ENCODE assay signal across 33 cellular contexts in the genomic region with DNA sequence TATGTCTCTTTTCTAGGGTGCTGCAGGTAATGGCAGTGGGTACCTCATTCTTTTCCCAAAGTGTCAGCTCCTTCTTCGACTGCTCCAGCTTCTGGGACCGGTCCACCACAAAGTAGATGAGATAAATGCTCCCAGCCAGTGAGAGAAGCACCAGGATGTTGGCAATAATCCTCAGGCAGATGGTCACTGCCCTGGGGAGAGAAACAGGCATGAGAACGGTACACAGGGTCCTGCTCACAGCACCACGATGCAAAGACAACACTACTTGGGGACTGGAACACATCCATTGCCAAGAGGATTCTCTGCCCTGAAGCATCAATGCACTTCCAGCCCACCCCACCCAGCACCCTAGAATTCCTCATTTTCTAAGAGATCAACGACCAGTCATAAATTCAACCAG. TPM values are rescaled to one million over a fixed set of nuclear protein-coding genes. Genes with fewer than 3 reads are reported as not detected.
"Had no signal": no experiment of that assay in that cellular context is flagged by ENCODE, and none has a peak within 500 bp of the region (broad histone marks: within the 10 kb centered on the region; RNA-seq: fewer than 3 reads in every experiment).

No MANE protein-coding gene starts in this region.

- H3K27me3 Mint-ChIP-seq: stimulated activated memory B cell treated with anti-CD40 and anti-IgM and Interleukin-4, amounts not matched to agents 10 μg/mL and 1 μg/mL and 100 μg/mL, for 72 hours; type B pancreatic cell had no signal

- H3K36me3 Mint-ChIP-seq: mesothelial cell of epicardium; naive B cell; natural killer cell treated with Interleukin-12 subunit alpha and Interleukin-12 subunit beta and Interleukin-15 and Interleukin-18, amount 100 ng/mL, for 72 hours; type B pancreatic cell had no signal

- H3K36me3 ChIP-seq: gastroesophageal sphincter, heart left ventricle, ovary, sigmoid colon, tibial artery had no signal

- H3K4me3 ChIP-seq: dorsolateral prefrontal cortex, gastroesophageal sphincter, heart left ventricle, hepatocyte, mucosa of descending colon, ovary, psoas muscle, sigmoid colon, testis, tibial artery had no signal

- H3K27ac ChIP-seq: epithelial cell of prostate, foreskin keratinocyte, gastroesophageal sphincter, heart left ventricle, hepatocyte, ovary, psoas muscle, sigmoid colon, testis, tibial artery had no signal

- H3K9me3 Mint-ChIP-seq: endodermal cell; mesothelial cell of epicardium; naive B cell; natural killer cell treated with Interleukin-12 subunit alpha and Interleukin-12 subunit beta and Interleukin-15 and Interleukin-18, amount 100 ng/mL, for 72 hours; neural crest cell; stimulated activated memory B cell treated with anti-CD40 and anti-IgM and Interleukin-4, amounts not matched to agents 10 μg/mL and 1 μg/mL and 100 μg/mL, for 72 hours; type B pancreatic cell had no signal

- H3K27ac Mint-ChIP-seq: endodermal cell; mesothelial cell of epicardium; natural killer cell treated with Interleukin-12 subunit alpha and Interleukin-12 subunit beta and Interleukin-15 and Interleukin-18, amount 100 ng/mL, for 72 hours; stimulated activated memory B cell treated with anti-CD40 and anti-IgM and Interleukin-4, amounts not matched to agents 10 μg/mL and 1 μg/mL and 100 μg/mL, for 72 hours; type B pancreatic cell had no signal

- H3K4me1 ChIP-seq: foreskin keratinocyte, gastroesophageal sphincter, heart left ventricle, psoas muscle, sigmoid colon, testis, tibial artery had no signal

- ATAC-seq: esophagus mucosa; foreskin keratinocyte; gastroesophageal sphincter; heart left ventricle; left lobe of liver; mucosa of descending colon; natural killer cell treated with Interleukin-12 subunit alpha and Interleukin-12 subunit beta and Interleukin-15 and Interleukin-18, amount 100 ng/mL, for 72 hours; psoas muscle; right cardiac atrium; stimulated activated memory B cell treated with anti-CD40 and anti-IgM and Interleukin-4, amounts not matched to agents 10 μg/mL and 1 μg/mL and 100 μg/mL, for 72 hours; stimulated activated naive CD8-positive, alpha-beta T cell treated with anti-CD3 and anti-CD28 coated beads, Interleukin-15, Interleukin-2, amounts not matched to agents 100 U/mL and 50 U/mL, for 24 hours had no signal

- H3K4me1 Mint-ChIP-seq: endodermal cell; naive B cell; neural crest cell; stimulated activated memory B cell treated with anti-CD40 and anti-IgM and Interleukin-4, amounts not matched to agents 10 μg/mL and 1 μg/mL and 100 μg/mL, for 72 hours had no signal

- H3K4me3 Mint-ChIP-seq: endodermal cell; mesothelial cell of epicardium; naive B cell; natural killer cell treated with Interleukin-12 subunit alpha and Interleukin-12 subunit beta and Interleukin-15 and Interleukin-18, amount 100 ng/mL, for 72 hours; neural crest cell; stimulated activated memory B cell treated with anti-CD40 and anti-IgM and Interleukin-4, amounts not matched to agents 10 μg/mL and 1 μg/mL and 100 μg/mL, for 72 hours; type B pancreatic cell had no signal

- H3K9me3 ChIP-seq: gastroesophageal sphincter, heart left ventricle, mucosa of descending colon, ovary, psoas muscle, sigmoid colon, testis, tibial artery had no signal

- DNase-seq: effector CD4-positive, alpha-beta T cell; endodermal cell; foreskin keratinocyte; heart left ventricle; kidney; mesenchymal stem cell; mucosa of descending colon; naive B cell; ovary; posterior cingulate gyrus; psoas muscle; right cardiac atrium; sigmoid colon; stimulated activated CD4-positive, alpha-beta T cell treated with anti-CD3 and anti-CD28 coated beads, Interleukin-4, amount 100 ng/mL, for 4 hours; stimulated activated naive CD8-positive, alpha-beta T cell treated with anti-CD3 and anti-CD28 coated beads, Interleukin-15, Interleukin-2, amounts not matched to agents 100 U/mL and 50 U/mL, for 24 hours; testis; tibial artery had no signal

- H3K27me3 ChIP-seq: dorsolateral prefrontal cortex, foreskin keratinocyte, gastroesophageal sphincter, heart left ventricle, hepatocyte, ovary, sigmoid colon, testis, tibial artery had no signal

- H3K4me2 ChIP-seq: hepatocyte had no signal

- H3K79me2 ChIP-seq: hepatocyte had no signal

- H2AFZ ChIP-seq: hepatocyte had no signal

RNA-seq across cellular contexts. Expression of gene TMC3, which starts 22.4 kb away (rescaled TPM):
- total RNA-seq: endodermal cell; esophagus mucosa; fibroblast of lung; foreskin keratinocyte; kidney; left lobe of liver; liver; lung microvascular endothelial cell; natural killer cell treated with Interleukin-12 subunit alpha and Interleukin-12 subunit beta and Interleukin-15 and Interleukin-18, amount 100 ng/mL, for 72 hours; neural crest cell; psoas muscle; renal cortical epithelial cell; skeletal muscle tissue had no signal
- polyA plus RNA-seq: fibroblast of lung, foreskin keratinocyte, heart left ventricle, hepatocyte, ovary, psoas muscle had no signal
